Comparison of ENCODE assay signal across 8 cellular contexts in genomic region chr13:42990991-42991891, GRCh38. TPM values are rescaled to one million over a fixed set of nuclear protein-coding genes. Genes with fewer than 3 reads are reported as not detected.
DNase-seq lines count a peak whose midpoint lies in the region; ATAC-seq and TF ChIP-seq lines count a peak whose summit lies in the region.

No MANE protein-coding gene starts in this region.

- ATAC-seq in naive thymus-derived CD4-positive, alpha-beta T cell: no peak
- no peak for ATAC-seq in SK-N-SH treated with all-trans-retinoic acid at 6 μM for 48 hours

- H3K27ac ChIP-seq in dorsolateral prefrontal cortex: peak overlapping the region in 52 of 59 donors; percentile 30 to 91 (median 76)
- peak overlapping the region; percentile 94 for H3K27ac ChIP-seq in naive thymus-derived CD4-positive, alpha-beta T cell (ENCODE audit: low read depth, low read length)

- POLR2A ChIA-PET in naive thymus-derived CD4-positive, alpha-beta T cell (lab: Charles Lee): interaction anchor here (0.6 to 5.1 kb wide), 19 partner anchors 9 to 1283 kb away, joined by 3 to 64 read pairs (median 6); partner anchors contain the start of gene DNAJC15

- peaks cover 2% of the 10 kb centered on the region for H3K36me3 Mint-ChIP-seq in IgD-negative memory B cell
- H3K36me3 Mint-ChIP-seq in naive thymus-derived CD4-positive, alpha-beta T cell: peaks cover 0 to 40% (median 0%) of the 10 kb centered on the region in 5 donors

- CTCF ChIA-PET in naive thymus-derived CD4-positive, alpha-beta T cell (lab: Charles Lee): interaction anchor here (0.8 to 2.0 kb wide), 4 partner anchors 21 to 94 kb away, joined by 3 to 7 read pairs (median 4); no protein-coding TSS in a partner anchor

- H3K9me3 ChIP-seq in naive thymus-derived CD4-positive, alpha-beta T cell (ENCODE audit: control insufficient read depth in 2 of 3, low read length in 3 of 3): no peaks in the 10 kb centered on the region

- DNase-seq in AG10803 (ENCODE audit: low read depth) (no peak), dorsolateral prefrontal cortex (no peak), hypothalamus (lab: John Stamatoyannopoulos, UW) (no peak), posterior cingulate gyrus (no peak), dedifferentiated amniotic fluid mesenchymal stem cell (ENCODE audit: extremely low spot score) (no peak)
- DNase-seq in naive thymus-derived CD4-positive, alpha-beta T cell: peak in 1 of 9 donors; percentile 21

- no peaks in the 10 kb centered on the region for H3K27me3 ChIP-seq in dorsolateral prefrontal cortex
- no peaks in the 10 kb centered on the region for H3K27me3 ChIP-seq in naive thymus-derived CD4-positive, alpha-beta T cell (ENCODE audit: control insufficient read depth in 2 of 2, insufficient read depth in 2 of 2, low read length in 2 of 2)

- intact Hi-C loops in dorsolateral prefrontal cortex (cut with DNase I) (no loop called here), posterior cingulate gyrus (cut with DNase I) (no loop called here)
- intact Hi-C loops in naive thymus-derived CD4-positive, alpha-beta T cell (cut with micrococcal nuclease): loop anchor here in 1 of 2 donors (5.0 kb wide), 4 partner anchors 719 to 1926 kb away; partner anchors contain the start of genes AKAP11, CCDC122 and LACC1

- H3K4me3 Mint-ChIP-seq in IgD-negative memory B cell: peak overlapping the region; percentile 94 to 98 (median 96)
- H3K4me3 Mint-ChIP-seq in naive thymus-derived CD4-positive, alpha-beta T cell: peak overlapping the region; percentile 92 to 98 (median 96)

- H3K4me1 ChIP-seq in naive thymus-derived CD4-positive, alpha-beta T cell (ENCODE audit: control insufficient read depth in 2 of 2, insufficient read depth in 2 of 2, low read length in 2 of 2): peaks cover 13 to 15% of the 10 kb centered on the region in 2 donors

- H3K9me3 Mint-ChIP-seq in IgD-negative memory B cell: no peaks in the 10 kb centered on the region
- H3K9me3 Mint-ChIP-seq in naive thymus-derived CD4-positive, alpha-beta T cell: no peaks in the 10 kb centered on the region

- H3K27me3 Mint-ChIP-seq in IgD-negative memory B cell: no peaks in the 10 kb centered on the region
- H3K27me3 Mint-ChIP-seq in naive thymus-derived CD4-positive, alpha-beta T cell: no peaks in the 10 kb centered on the region

- H3K4me3 ChIP-seq in AG10803 (ENCODE audit: low read length) (peak overlapping the region; percentile 66), dorsolateral prefrontal cortex (peak overlapping the region; percentile 47 to 89 (median 73))
- H3K4me3 ChIP-seq in naive thymus-derived CD4-positive, alpha-beta T cell (ENCODE audit: low read length): peak overlapping the region; percentile 77

- TF ChIP-seq CTCF in AG10803 (conservative IDR thresholded peaks at IDR 0.05; ENCODE audit: low read length) (no peak), dorsolateral prefrontal cortex (IDR thresholded peaks at IDR 0.05 in 54 of 56, conservative IDR thresholded peaks at IDR 0.05 in 2 of 56; ENCODE audit: low read depth in 1 of 56, partially characterized antibody in 56 of 56) (no peak)

- peaks cover 30 to 41% (median 33%) of the 10 kb centered on the region in 3 donors for H3K4me1 Mint-ChIP-seq in IgD-negative memory B cell
- H3K4me1 Mint-ChIP-seq in naive thymus-derived CD4-positive, alpha-beta T cell: peaks cover 29 to 66% (median 47%) of the 10 kb centered on the region in 7 donors

- peak overlapping the region; percentile 94 to 99 (median 99) for H3K27ac Mint-ChIP-seq in IgD-negative memory B cell
- H3K27ac Mint-ChIP-seq in naive thymus-derived CD4-positive, alpha-beta T cell: peak overlapping the region; percentile 99 to 100 (median 100)

- H3K36me3 ChIP-seq in naive thymus-derived CD4-positive, alpha-beta T cell (ENCODE audit: control insufficient read depth in 2 of 3, insufficient read depth in 3 of 3, low read length in 3 of 3): no peaks in the 10 kb centered on the region

TF ChIP-seq in SK-N-SH treated with all-trans-retinoic acid at 6 μM for 48 hours, 23 proteins besides CTCF, POLR2A, EP300 and RAD21:
- TF ChIP-seq RARB (CRISPR knock-in tag; IDR thresholded peaks at IDR 0.05): no peak
- TF ChIP-seq, protein P1, sequence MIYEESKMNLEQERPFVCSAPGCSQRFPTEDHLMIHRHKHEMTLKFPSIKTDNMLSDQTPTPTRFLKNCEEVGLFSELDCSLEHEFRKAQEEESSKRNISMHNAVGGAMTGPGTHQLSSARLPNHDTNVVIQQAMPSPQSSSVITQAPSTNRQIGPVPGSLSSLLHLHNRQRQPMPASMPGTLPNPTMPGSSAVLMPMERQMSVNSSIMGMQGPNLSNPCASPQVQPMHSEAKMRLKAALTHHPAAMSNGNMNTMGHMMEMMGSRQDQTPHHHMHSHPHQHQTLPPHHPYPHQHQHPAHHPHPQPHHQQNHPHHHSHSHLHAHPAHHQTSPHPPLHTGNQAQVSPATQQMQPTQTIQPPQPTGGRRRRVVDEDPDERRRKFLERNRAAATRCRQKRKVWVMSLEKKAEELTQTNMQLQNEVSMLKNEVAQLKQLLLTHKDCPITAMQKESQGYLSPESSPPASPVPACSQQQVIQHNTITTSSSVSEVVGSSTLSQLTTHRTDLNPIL (CRISPR knock-in tag; IDR thresholded peaks at IDR 0.05; ENCODE audit: low read depth): no peak
- no peak for TF ChIP-seq BACH2 (CRISPR knock-in tag; IDR thresholded peaks at IDR 0.05; ENCODE audit: borderline replicate concordance)
- no peak for TF ChIP-seq ZC3H10 (CRISPR knock-in tag; IDR thresholded peaks at IDR 0.05)
- no peak for TF ChIP-seq PATZ1 (CRISPR knock-in tag; IDR thresholded peaks at IDR 0.05; ENCODE audit: borderline replicate concordance)
- no peak for TF ChIP-seq ZFP3 (CRISPR knock-in tag; IDR thresholded peaks at IDR 0.05)
- no peak for TF ChIP-seq SNAI2 (CRISPR knock-in tag; IDR thresholded peaks at IDR 0.05)
- no peak for TF ChIP-seq GLIS3 (CRISPR knock-in tag; IDR thresholded peaks at IDR 0.05)
- TF ChIP-seq ESRRG (CRISPR knock-in tag; IDR thresholded peaks at IDR 0.05): no peak
- TF ChIP-seq ARNTL (CRISPR knock-in tag; IDR thresholded peaks at IDR 0.05; ENCODE audit: borderline replicate concordance, low read depth): no peak

RNA-seq across cellular contexts. Expression of gene EPSTI1, which starts 0.8 kb away (rescaled TPM):
- 30.1 TPM for polyA plus RNA-seq in IgD-negative memory B cell
- 10 to 100 TPM in 3 of 120 experiments, 1 to 10 TPM in 117; 1.3 to 16.9 (median 4.2) TPM for total RNA-seq in dorsolateral prefrontal cortex
- 100 to 1,000 TPM in 1 of 5 experiments, 10 to 100 TPM in 2, 1 to 10 TPM in 2; 8.4 to 125 (median 11.0) TPM for total RNA-seq in naive thymus-derived CD4-positive, alpha-beta T cell
- 10 to 100 TPM; 13.7 to 15.6 TPM for polyA plus RNA-seq in naive thymus-derived CD4-positive, alpha-beta T cell

RNA-seq across cellular contexts. Expression of gene DNAJC15, which starts 32.1 kb away (rescaled TPM):
- 36.7 TPM for polyA plus RNA-seq in IgD-negative memory B cell
- 10 to 100 TPM in 118 of 120 experiments, 1 to 10 TPM in 2; 9.4 to 25.7 (median 18.1) TPM for total RNA-seq in dorsolateral prefrontal cortex
- 10 to 100 TPM in 3 of 5 experiments, 1 to 10 TPM in 2; 5.0 to 18.3 (median 10.5) TPM for total RNA-seq in naive thymus-derived CD4-positive, alpha-beta T cell
- polyA plus RNA-seq in naive thymus-derived CD4-positive, alpha-beta T cell: 10 to 100 TPM in 1 of 2 donors, 1 to 10 TPM in 1; 7.2 to 22.8 TPM
